Comparison of ENCODE assay signal across 10 cellular contexts in the genomic region with DNA sequence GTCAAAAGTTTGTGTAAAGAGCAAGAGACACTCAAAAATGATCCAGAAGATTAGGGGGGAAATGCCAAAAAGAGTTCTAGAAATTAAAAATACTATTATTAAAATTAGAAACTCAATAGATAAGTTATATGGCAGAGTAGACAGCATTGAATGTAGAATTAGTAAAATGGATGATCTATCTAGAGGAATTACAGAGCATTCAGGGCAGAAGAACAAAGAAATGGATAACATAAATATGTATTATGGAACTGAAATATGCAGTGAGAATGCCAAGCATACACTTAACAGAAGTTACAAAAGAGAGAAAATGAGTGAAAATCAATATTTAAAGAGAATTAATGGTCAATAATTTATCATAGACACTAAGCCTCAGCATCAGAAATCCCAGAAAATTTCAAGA. TPM values are rescaled to one million over a fixed set of nuclear protein-coding genes. Genes with fewer than 3 reads are reported as not detected.
"Had no signal": no experiment of that assay in that cellular context is flagged by ENCODE, and none has a peak within 500 bp of the region (broad histone marks: within the 10 kb centered on the region; RNA-seq: fewer than 3 reads in every experiment).

No MANE protein-coding gene starts in this region.

- H3K4me1 ChIP-seq: HAP-1 had no signal

- DNase-seq: GM23248, GOT3, H7, H9, HCEC 1CT, HFFc6 had no signal

- H3K27ac Mint-ChIP-seq: GM23338, H9, HFFc6 had no signal

- H3K36me3 ChIP-seq: HAP-1 had no signal

- H3K27ac ChIP-seq: GM23248 had no signal

- H3K4me3 ChIP-seq: GM23248, GM23338, HAP-1 had no signal

- ATAC-seq: GM23338 had no signal

- H3K4me3 Mint-ChIP-seq: GM23338, H9, HFFc6 had no signal

- H3K9ac ChIP-seq: GM23248 had no signal

- H3K4me2 ChIP-seq: GM23338 had no signal

- H2AFZ ChIP-seq: GM23248, GM23338 had no signal

RNA-seq across cellular contexts. Expression of a gene that starts 33.2 kb away (rescaled TPM):
- total RNA-seq: GM23248, GM23338, H1, H4, H7, H9, HFFc6 had no signal
- polyA plus RNA-seq: GM23248, GM23338, H1 had no signal

RNA-seq across cellular contexts. Expression of a gene that starts 53.9 kb away (rescaled TPM):
- total RNA-seq: GM23248, GM23338, H1, H4, H7, H9 had no signal
- polyA plus RNA-seq: GM23248 had no signal

RNA-seq across cellular contexts. Expression of a gene that starts 56.3 kb away (rescaled TPM):
- total RNA-seq: GM23248, GM23338, H1, H4, H7, H9, HFFc6 had no signal
- polyA plus RNA-seq: GM23248, GM23338, H1 had no signal
